ENCODE assay signal across 1 cellular context in genomic region chr15:89136818-89137772, GRCh38.
A peak's percentile ranks its signal among the peaks of the same experiment; 100 is the strongest.
TF ChIP-seq lines count a peak whose summit lies in the region.

No MANE protein-coding gene starts in this region.

TF ChIP-seq in HepG2, 621 proteins besides CTCF, POLR2A, EP300 and RAD21 (continued from another document and continues in another):
- TF ChIP-seq ZNF816 (CRISPR knock-in tag; IDR thresholded peaks at IDR 0.05; ENCODE audit: borderline replicate concordance) (no peak), ATAD3A (CRISPR knock-in tag; IDR thresholded peaks at IDR 0.05) (no peak), ZNF749 (CRISPR knock-in tag; IDR thresholded peaks at IDR 0.05; ENCODE audit: borderline replicate concordance) (no peak), ZFP37 (CRISPR knock-in tag; IDR thresholded peaks at IDR 0.05; ENCODE audit: borderline replicate concordance) (no peak; the same call in 1 of the 2 replicates), TEAD2 (CRISPR knock-in tag; IDR thresholded peaks at IDR 0.05) (no peak), ZNF44 (CRISPR knock-in tag; IDR thresholded peaks at IDR 0.05) (no peak), ZNF30 (CRISPR knock-in tag; IDR thresholded peaks at IDR 0.05) (no peak), ZNF777 (CRISPR knock-in tag; IDR thresholded peaks at IDR 0.05) (no peak), ZNF747 (CRISPR knock-in tag; IDR thresholded peaks at IDR 0.05; ENCODE audit: borderline replicate concordance) (peak; percentile 81; the same call in 1 of the 2 replicates), GPN1 (CRISPR knock-in tag; IDR thresholded peaks at IDR 0.05; ENCODE audit: borderline replicate concordance) (no peak), CCAR2 (optimal IDR thresholded peaks at IDR 0.05; ENCODE audit: low read depth, low read length) (no peak), EED (CRISPR knock-in tag; IDR thresholded peaks at IDR 0.05) (no peak), ZNF180 (CRISPR knock-in tag; IDR thresholded peaks at IDR 0.05; ENCODE audit: borderline replicate concordance, low read depth) (no peak), BHLHE40 (IDR thresholded peaks at IDR 0.05; ENCODE audit: low read length) (peak; percentile 39; the same call in 1 of the 2 replicates), AGO1 (IDR thresholded peaks at IDR 0.05; ENCODE audit: low read depth, low read length, poor library complexity, severe bottlenecking) (no peak), ZNF577 (CRISPR knock-in tag; IDR thresholded peaks at IDR 0.05; ENCODE audit: borderline replicate concordance, low read depth) (no peak), EZH2 (conservative IDR thresholded peaks at IDR 0.05; ENCODE audit: low read depth, low read length) (no peak), MZF1 (CRISPR knock-in tag; IDR thresholded peaks at IDR 0.05; ENCODE audit: borderline replicate concordance) (no peak), NFYB (CRISPR knock-in tag; IDR thresholded peaks at IDR 0.05) (no peak), RARG (CRISPR knock-in tag; IDR thresholded peaks at IDR 0.05; ENCODE audit: low read depth) (no peak), HMGA1 (CRISPR knock-in tag; conservative IDR thresholded peaks at IDR 0.05) (no peak), MBD4 (IDR thresholded peaks at IDR 0.05; ENCODE audit: borderline replicate concordance, low read length) (no peak; the same call in 1 of the 2 replicates), U2AF2 (IDR thresholded peaks at IDR 0.05; ENCODE audit: low read depth, low read length) (no peak), SNAPC5 (CRISPR knock-in tag; IDR thresholded peaks at IDR 0.05; ENCODE audit: borderline replicate concordance) (no peak), JARID2 (CRISPR knock-in tag; IDR thresholded peaks at IDR 0.05; ENCODE audit: insufficient replicate concordance) (no peak), SALL1 (CRISPR knock-in tag; IDR thresholded peaks at IDR 0.05) (peak; percentile 98), ELK4 (CRISPR knock-in tag; IDR thresholded peaks at IDR 0.05; ENCODE audit: borderline replicate concordance) (no peak), ZFP36L1 (CRISPR knock-in tag; IDR thresholded peaks at IDR 0.05) (0 out of 2 replicates have a peak, but pooled peaks have one; percentile 8), ATF2 (CRISPR knock-in tag; IDR thresholded peaks at IDR 0.05) (peak; percentile 67), ELF4 (CRISPR knock-in tag; IDR thresholded peaks at IDR 0.05; ENCODE audit: borderline replicate concordance) (peak; percentile 39; the same call in 1 of the 2 replicates), IKZF4 (CRISPR knock-in tag; IDR thresholded peaks at IDR 0.05; ENCODE audit: borderline replicate concordance, low read depth, not compliant biosample characterization) (no peak), GFI1 (CRISPR knock-in tag; IDR thresholded peaks at IDR 0.05; ENCODE audit: borderline replicate concordance) (peak; percentile 98), ZC3H13 (CRISPR knock-in tag; IDR thresholded peaks at IDR 0.05) (no peak), ZBTB20 (CRISPR knock-in tag; IDR thresholded peaks at IDR 0.05; ENCODE audit: borderline replicate concordance, low read depth) (peak; percentile 75; the same call in 1 of the 2 replicates), SMARCC2 (IDR thresholded peaks at IDR 0.05) (no peak), CREBL2 (CRISPR knock-in tag; IDR thresholded peaks at IDR 0.05; ENCODE audit: borderline replicate concordance) (no peak)
- TF ChIP-seq, protein P1, sequence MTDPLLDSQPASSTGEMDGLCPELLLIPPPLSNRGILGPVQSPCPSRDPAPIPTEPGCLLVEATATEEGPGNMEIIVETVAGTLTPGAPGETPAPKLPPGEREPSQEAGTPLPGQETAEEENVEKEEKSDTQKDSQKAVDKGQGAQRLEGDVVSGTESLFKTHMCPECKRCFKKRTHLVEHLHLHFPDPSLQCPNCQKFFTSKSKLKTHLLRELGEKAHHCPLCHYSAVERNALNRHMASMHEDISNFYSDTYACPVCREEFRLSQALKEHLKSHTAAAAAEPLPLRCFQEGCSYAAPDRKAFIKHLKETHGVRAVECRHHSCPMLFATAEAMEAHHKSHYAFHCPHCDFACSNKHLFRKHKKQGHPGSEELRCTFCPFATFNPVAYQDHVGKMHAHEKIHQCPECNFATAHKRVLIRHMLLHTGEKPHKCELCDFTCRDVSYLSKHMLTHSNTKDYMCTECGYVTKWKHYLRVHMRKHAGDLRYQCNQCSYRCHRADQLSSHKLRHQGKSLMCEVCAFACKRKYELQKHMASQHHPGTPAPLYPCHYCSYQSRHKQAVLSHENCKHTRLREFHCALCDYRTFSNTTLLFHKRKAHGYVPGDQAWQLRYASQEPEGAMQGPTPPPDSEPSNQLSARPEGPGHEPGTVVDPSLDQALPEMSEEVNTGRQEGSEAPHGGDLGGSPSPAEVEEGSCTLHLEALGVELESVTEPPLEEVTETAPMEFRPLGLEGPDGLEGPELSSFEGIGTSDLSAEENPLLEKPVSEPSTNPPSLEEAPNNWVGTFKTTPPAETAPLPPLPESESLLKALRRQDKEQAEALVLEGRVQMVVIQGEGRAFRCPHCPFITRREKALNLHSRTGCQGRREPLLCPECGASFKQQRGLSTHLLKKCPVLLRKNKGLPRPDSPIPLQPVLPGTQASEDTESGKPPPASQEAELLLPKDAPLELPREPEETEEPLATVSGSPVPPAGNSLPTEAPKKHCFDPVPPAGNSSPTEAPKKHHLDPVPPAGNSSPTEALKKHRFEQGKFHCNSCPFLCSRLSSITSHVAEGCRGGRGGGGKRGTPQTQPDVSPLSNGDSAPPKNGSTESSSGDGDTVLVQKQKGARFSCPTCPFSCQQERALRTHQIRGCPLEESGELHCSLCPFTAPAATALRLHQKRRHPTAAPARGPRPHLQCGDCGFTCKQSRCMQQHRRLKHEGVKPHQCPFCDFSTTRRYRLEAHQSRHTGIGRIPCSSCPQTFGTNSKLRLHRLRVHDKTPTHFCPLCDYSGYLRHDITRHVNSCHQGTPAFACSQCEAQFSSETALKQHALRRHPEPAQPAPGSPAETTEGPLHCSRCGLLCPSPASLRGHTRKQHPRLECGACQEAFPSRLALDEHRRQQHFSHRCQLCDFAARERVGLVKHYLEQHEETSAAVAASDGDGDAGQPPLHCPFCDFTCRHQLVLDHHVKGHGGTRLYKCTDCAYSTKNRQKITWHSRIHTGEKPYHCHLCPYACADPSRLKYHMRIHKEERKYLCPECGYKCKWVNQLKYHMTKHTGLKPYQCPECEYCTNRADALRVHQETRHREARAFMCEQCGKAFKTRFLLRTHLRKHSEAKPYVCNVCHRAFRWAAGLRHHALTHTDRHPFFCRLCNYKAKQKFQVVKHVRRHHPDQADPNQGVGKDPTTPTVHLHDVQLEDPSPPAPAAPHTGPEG (CRISPR knock-in tag; IDR thresholded peaks at IDR 0.05), result no peak
- TF ChIP-seq, protein P2, sequence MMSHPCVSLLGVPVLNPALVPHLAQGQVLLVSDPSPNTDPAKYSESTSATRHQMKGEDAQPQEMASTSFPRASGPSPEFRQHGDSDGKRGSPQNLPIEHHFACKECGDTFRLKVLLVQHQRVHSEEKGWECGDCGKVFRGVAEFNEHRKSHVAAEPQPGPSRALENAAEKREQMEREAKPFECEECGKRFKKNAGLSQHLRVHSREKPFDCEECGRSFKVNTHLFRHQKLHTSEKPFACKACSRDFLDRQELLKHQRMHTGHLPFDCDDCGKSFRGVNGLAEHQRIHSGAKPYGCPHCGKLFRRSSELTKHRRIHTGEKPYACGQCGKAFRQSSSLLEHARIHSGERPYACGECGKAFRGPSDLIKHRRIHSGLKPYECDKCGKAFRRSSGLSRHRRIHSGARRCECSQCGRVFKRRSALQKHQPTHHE (CRISPR knock-in tag; IDR thresholded peaks at IDR 0.05; ENCODE audit: borderline replicate concordance), result no peak
- TF ChIP-seq, protein P3, sequence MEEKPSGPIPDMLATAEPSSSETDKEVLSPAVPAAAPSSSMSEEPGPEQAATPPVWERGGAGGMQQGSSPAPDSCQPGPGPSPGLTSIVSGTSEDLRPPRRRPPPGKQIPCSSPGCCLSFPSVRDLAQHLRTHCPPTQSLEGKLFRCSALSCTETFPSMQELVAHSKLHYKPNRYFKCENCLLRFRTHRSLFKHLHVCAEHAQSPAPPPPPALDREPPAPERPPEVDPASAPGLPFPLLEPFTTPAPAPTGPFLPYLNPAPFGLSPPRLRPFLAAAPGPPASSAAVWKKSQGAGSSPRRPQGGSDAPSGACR (CRISPR knock-in tag; IDR thresholded peaks at IDR 0.05), result no peak
- TF ChIP-seq, protein P4, sequence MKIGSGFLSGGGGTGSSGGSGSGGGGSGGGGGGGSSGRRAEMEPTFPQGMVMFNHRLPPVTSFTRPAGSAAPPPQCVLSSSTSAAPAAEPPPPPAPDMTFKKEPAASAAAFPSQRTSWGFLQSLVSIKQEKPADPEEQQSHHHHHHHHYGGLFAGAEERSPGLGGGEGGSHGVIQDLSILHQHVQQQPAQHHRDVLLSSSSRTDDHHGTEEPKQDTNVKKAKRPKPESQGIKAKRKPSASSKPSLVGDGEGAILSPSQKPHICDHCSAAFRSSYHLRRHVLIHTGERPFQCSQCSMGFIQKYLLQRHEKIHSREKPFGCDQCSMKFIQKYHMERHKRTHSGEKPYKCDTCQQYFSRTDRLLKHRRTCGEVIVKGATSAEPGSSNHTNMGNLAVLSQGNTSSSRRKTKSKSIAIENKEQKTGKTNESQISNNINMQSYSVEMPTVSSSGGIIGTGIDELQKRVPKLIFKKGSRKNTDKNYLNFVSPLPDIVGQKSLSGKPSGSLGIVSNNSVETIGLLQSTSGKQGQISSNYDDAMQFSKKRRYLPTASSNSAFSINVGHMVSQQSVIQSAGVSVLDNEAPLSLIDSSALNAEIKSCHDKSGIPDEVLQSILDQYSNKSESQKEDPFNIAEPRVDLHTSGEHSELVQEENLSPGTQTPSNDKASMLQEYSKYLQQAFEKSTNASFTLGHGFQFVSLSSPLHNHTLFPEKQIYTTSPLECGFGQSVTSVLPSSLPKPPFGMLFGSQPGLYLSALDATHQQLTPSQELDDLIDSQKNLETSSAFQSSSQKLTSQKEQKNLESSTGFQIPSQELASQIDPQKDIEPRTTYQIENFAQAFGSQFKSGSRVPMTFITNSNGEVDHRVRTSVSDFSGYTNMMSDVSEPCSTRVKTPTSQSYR (CRISPR knock-in tag; IDR thresholded peaks at IDR 0.05; ENCODE audit: borderline replicate concordance), result no peak
- TF ChIP-seq, protein P5, sequence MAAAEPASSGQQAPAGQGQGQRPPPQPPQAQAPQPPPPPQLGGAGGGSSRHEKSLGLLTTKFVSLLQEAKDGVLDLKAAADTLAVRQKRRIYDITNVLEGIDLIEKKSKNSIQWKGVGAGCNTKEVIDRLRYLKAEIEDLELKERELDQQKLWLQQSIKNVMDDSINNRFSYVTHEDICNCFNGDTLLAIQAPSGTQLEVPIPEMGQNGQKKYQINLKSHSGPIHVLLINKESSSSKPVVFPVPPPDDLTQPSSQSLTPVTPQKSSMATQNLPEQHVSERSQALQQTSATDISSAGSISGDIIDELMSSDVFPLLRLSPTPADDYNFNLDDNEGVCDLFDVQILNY (CRISPR knock-in tag; conservative IDR thresholded peaks at IDR 0.05), result no peak
- TF ChIP-seq, protein P6, sequence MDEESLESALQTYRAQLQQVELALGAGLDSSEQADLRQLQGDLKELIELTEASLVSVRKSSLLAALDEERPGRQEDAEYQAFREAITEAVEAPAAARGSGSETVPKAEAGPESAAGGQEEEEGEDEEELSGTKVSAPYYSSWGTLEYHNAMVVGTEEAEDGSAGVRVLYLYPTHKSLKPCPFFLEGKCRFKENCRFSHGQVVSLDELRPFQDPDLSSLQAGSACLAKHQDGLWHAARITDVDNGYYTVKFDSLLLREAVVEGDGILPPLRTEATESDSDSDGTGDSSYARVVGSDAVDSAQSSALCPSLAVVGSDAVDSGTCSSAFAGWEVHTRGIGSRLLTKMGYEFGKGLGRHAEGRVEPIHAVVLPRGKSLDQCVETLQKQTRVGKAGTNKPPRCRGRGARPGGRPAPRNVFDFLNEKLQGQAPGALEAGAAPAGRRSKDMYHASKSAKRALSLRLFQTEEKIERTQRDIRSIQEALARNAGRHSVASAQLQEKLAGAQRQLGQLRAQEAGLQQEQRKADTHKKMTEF (CRISPR knock-in tag; IDR thresholded peaks at IDR 0.05), result peak; percentile 79
- TF ChIP-seq, protein P7, sequence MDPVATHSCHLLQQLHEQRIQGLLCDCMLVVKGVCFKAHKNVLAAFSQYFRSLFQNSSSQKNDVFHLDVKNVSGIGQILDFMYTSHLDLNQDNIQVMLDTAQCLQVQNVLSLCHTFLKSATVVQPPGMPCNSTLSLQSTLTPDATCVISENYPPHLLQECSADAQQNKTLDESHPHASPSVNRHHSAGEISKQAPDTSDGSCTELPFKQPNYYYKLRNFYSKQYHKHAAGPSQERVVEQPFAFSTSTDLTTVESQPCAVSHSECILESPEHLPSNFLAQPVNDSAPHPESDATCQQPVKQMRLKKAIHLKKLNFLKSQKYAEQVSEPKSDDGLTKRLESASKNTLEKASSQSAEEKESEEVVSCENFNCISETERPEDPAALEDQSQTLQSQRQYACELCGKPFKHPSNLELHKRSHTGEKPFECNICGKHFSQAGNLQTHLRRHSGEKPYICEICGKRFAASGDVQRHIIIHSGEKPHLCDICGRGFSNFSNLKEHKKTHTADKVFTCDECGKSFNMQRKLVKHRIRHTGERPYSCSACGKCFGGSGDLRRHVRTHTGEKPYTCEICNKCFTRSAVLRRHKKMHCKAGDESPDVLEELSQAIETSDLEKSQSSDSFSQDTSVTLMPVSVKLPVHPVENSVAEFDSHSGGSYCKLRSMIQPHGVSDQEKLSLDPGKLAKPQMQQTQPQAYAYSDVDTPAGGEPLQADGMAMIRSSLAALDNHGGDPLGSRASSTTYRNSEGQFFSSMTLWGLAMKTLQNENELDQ (CRISPR knock-in tag; IDR thresholded peaks at IDR 0.05; ENCODE audit: borderline replicate concordance), result no peak
- TF ChIP-seq, protein P8, sequence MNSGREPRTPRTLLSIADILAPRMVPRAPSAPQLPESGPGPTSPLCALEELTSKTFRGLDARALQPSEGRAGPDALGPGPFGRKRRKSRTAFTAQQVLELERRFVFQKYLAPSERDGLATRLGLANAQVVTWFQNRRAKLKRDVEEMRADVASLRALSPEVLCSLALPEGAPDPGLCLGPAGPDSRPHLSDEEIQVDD (CRISPR knock-in tag; IDR thresholded peaks at IDR 0.05; ENCODE audit: borderline replicate concordance), result no peak
